ENCODE assay signal across 21 cellular contexts in the genomic region with DNA sequence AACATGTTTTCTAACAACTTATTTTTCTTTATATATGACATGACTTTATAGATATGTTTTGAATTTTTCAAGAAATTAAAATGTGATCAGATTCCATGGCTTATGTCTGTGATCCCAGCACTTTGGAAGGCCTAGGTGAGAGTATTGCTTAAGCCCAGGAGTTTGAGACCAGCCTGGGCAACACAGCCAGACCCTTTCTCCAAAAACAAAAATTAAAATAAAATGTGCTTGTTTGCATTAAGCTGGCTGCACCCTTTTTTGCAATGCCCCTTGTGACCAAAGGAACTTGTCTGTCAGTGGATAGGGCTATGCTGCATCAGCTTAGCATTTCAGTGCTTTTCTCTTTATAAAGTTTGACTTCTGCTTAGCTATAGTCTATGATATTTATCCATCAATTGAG. TPM values are rescaled to one million over a fixed set of nuclear protein-coding genes. Genes with fewer than 3 reads are reported as not detected.
DNase-seq lines count a peak whose midpoint lies in the region; ATAC-seq and TF ChIP-seq lines count a peak whose summit lies in the region.
"Had no signal": no experiment of that assay in that cellular context is flagged by ENCODE, and none has a peak within 500 bp of the region (broad histone marks: within the 10 kb centered on the region; RNA-seq: fewer than 3 reads in every experiment).

No MANE protein-coding gene starts in this region.

- H3K9me3 ChIP-seq in CD8-positive, alpha-beta T cell (ENCODE audit: low read length) = no peaks in the 10 kb centered on the region
- H3K9me3 ChIP-seq in HEK293 (ENCODE audit: control insufficient read depth, insufficient read depth, low read depth, low read length) = no peaks in the 10 kb centered on the region
- no peaks in the 10 kb centered on the region for H3K9me3 ChIP-seq in adipocyte (ENCODE audit: control insufficient read depth, low read length)
- H3K9me3 ChIP-seq: BE2C had no signal

- peaks cover 21% of the 10 kb centered on the region for H3K36me3 Mint-ChIP-seq in CD8-positive, alpha-beta T cell
- H3K36me3 Mint-ChIP-seq in nephron (ENCODE audit: low read depth) = peaks cover 10% of the 10 kb centered on the region

- H3K4me1 ChIP-seq in CD8-positive, alpha-beta T cell (ENCODE audit: insufficient read depth, low read length) = peaks cover 21% of the 10 kb centered on the region
- no peaks in the 10 kb centered on the region for H3K4me1 ChIP-seq in HEK293 (ENCODE audit: control insufficient read depth, insufficient read depth, low read length)
- peaks cover 20% of the 10 kb centered on the region for H3K4me1 ChIP-seq in adipocyte (ENCODE audit: control insufficient read depth, insufficient read depth, low read length)
- H3K4me1 ChIP-seq: BE2C had no signal

- no peaks in the 10 kb centered on the region for H3K9me3 Mint-ChIP-seq in CD8-positive, alpha-beta T cell
- H3K9me3 Mint-ChIP-seq in nephron = no peaks in the 10 kb centered on the region

- CTCF ChIA-PET in CD8-positive, alpha-beta T cell (lab: Charles Lee) = no interaction called here
- CTCF ChIA-PET in HEK293 (lab: Yijun Ruan, JAX) = interaction anchor here (0.7 kb wide), 1 partner anchor 1695 kb away, joined by 4 read pairs; no protein-coding TSS in a partner anchor
- CTCF ChIA-PET in GM10248 (lab: Yijun Ruan, JAX) = interaction anchor here (1.7 to 5.1 kb wide), 2 partner anchors 8 to 24 kb away, joined by 6 to 31 read pairs; no protein-coding TSS in a partner anchor

- no peak for TF ChIP-seq CTCF in CD8-positive, alpha-beta T cell (IDR thresholded peaks at IDR 0.05)
- TF ChIP-seq CTCF in HEK293 (tag by site-specific recombination; IDR thresholded peaks at IDR 0.05) (no peak), nephron (IDR thresholded peaks at IDR 0.05; ENCODE audit: unreplicated experiment in 3 of 3) (no peak), GM10248 (IDR thresholded peaks at IDR 0.05; ENCODE audit: control extremely low read depth, extremely low read depth, low read depth, missing control alignments) (no peak)

- no peak overlapping the region for H3K9ac ChIP-seq in adipocyte (ENCODE audit: low read length)

- intact Hi-C loops in CD8-positive, alpha-beta T cell (cut with DNase I, micrococcal nuclease) = loop anchor here (2.0 to 10.0 kb wide), 6 partner anchors 73 to 1537 kb away; partner anchors contain the start of genes ZDBF2 (in 2 of the 2), CREB1 (in 1 of the 2), KLF7 (in 1 of the 2) and METTL21A (in 1 of the 2)

- H3K4me3 ChIP-seq in CD8-positive, alpha-beta T cell (ENCODE audit: low read depth, low read length) = no peak overlapping the region
- no peak overlapping the region for H3K4me3 ChIP-seq in HEK293 (ENCODE audit: low read depth, low read length)
- H3K4me3 ChIP-seq in adipocyte (ENCODE audit: low read length) = peak overlapping the region; percentile 12

- no peak overlapping the region for H3K4me3 Mint-ChIP-seq in CD8-positive, alpha-beta T cell
- H3K4me3 Mint-ChIP-seq in nephron = peak overlapping the region; percentile 53 to 63 (median 61)
- H3K4me3 Mint-ChIP-seq: activated CD8-positive, alpha-beta T cell treated with anti-CD3 and anti-CD28 coated beads, Interleukin-2, amount 10 ng/mL, durations not matched to agents 7 days and 5 days had no signal

- no peak for DNase-seq in CD8-positive, alpha-beta T cell
- DNase-seq in adipocyte (ENCODE audit: low read depth) (no peak), GM10248 (ENCODE audit: extremely low spot score) (no peak), cortex of kidney (lab: John Stamatoyannopoulos, UW) (no peak), NCI-H524 (lab: John Stamatoyannopoulos, UW) (no peak)
- DNase-seq: activated CD8-positive, alpha-beta T cell treated with anti-CD3 and anti-CD28 coated beads, Interleukin-2, amount 10 ng/mL, durations not matched to agents 7 days and 5 days; activated T-cell treated with anti-CD3 and anti-CD28 coated beads, Interleukin-2, amount 50 U/mL, for 48 hours; BE2C; left ventricle myocardium superior; NCI-H1048; NCI-H2029 treated with DMSO at 0.1 percent for 48 hours; NCI-H526; posterior cingulate gyrus; small intestine; stimulated activated CD8-positive, alpha-beta memory T cell treated with anti-CD3 and anti-CD28 coated beads, Interleukin-4, amount 100 ng/mL, for 48 hours; substantia nigra; WERI-Rb-1 had no signal

- H3K27me3 ChIP-seq in CD8-positive, alpha-beta T cell (ENCODE audit: insufficient read depth, low read length) = no peaks in the 10 kb centered on the region
- H3K27me3 ChIP-seq in adipocyte (replicated peaks; ENCODE audit: control insufficient read depth, insufficient read depth, low read length) = no peaks in the 10 kb centered on the region
- H3K27me3 ChIP-seq: BE2C had no signal

- peaks cover 38% of the 10 kb centered on the region for H3K4me1 Mint-ChIP-seq in CD8-positive, alpha-beta T cell (ENCODE audit: low read depth)
- H3K4me1 Mint-ChIP-seq in nephron = peaks cover 25% of the 10 kb centered on the region

- no peak for ATAC-seq in CD8-positive, alpha-beta T cell
- ATAC-seq: activated CD8-positive, alpha-beta T cell treated with anti-CD3 and anti-CD28 coated beads, Interleukin-2, amount 10 ng/mL, durations not matched to agents 7 days and 5 days; esophagus mucosa; left ventricle myocardium superior; Right ventricle myocardium inferior had no signal

- H3K36me3 ChIP-seq in CD8-positive, alpha-beta T cell (ENCODE audit: insufficient read depth, low read length) = no peaks in the 10 kb centered on the region
- H3K36me3 ChIP-seq in HEK293 (ENCODE audit: control insufficient read depth in 2 of 2, insufficient read depth in 1 of 2, low read length in 2 of 2) (peaks cover 0 to 3% of the 10 kb centered on the region in 2 experiments; a peak in 2 of 3 replicates), adipocyte (ENCODE audit: control insufficient read depth, insufficient read depth, low read length, severe bottlenecking) (peaks cover 2% of the 10 kb centered on the region)
- H3K36me3 ChIP-seq: WERI-Rb-1 had no signal

- peak overlapping the region; percentile 37 for H3K27ac Mint-ChIP-seq in CD8-positive, alpha-beta T cell
- H3K27ac Mint-ChIP-seq in nephron = peak overlapping the region in 1 of 3 experiments; percentile 37
- H3K27ac Mint-ChIP-seq: activated CD8-positive, alpha-beta T cell treated with anti-CD3 and anti-CD28 coated beads, Interleukin-2, amount 10 ng/mL, durations not matched to agents 7 days and 5 days had no signal

- no peaks in the 10 kb centered on the region for H3K27me3 Mint-ChIP-seq in CD8-positive, alpha-beta T cell (ENCODE audit: low read depth)
- H3K27me3 Mint-ChIP-seq in nephron (ENCODE audit: low read depth) = no peaks in the 10 kb centered on the region

- H3K27ac ChIP-seq in CD8-positive, alpha-beta T cell (ENCODE audit: low read depth, low read length) = no peak overlapping the region
- H3K27ac ChIP-seq in HEK293 (ENCODE audit: extremely low read depth, low read depth, low read length) = no peak overlapping the region
- H3K27ac ChIP-seq: WERI-Rb-1 had no signal

- POLR2A ChIA-PET in CD8-positive, alpha-beta T cell (lab: Charles Lee) = no interaction called here
- POLR2A ChIA-PET in HEK293 (lab: Yijun Ruan, JAX) = no interaction called here
- POLR2A ChIA-PET in GM10248 (lab: Yijun Ruan, JAX) = no interaction called here

TF ChIP-seq in HEK293, 187 proteins besides CTCF, POLR2A, EP300 and RAD21:
- TF ChIP-seq ZNF121 (tag by site-specific recombination; IDR thresholded peaks at IDR 0.05) (peak; percentile 48), ZNF37A (tag by site-specific recombination; IDR thresholded peaks at IDR 0.05) (no peak)

RNA-seq across cellular contexts. Expression of gene INO80D, which starts 2.3 kb away (rescaled TPM):
- 10 to 100 TPM; 48.5 to 48.6 TPM for total RNA-seq in CD8-positive, alpha-beta T cell
